8 cellular contexts compared by ENCODE assay signal in the genomic region with DNA sequence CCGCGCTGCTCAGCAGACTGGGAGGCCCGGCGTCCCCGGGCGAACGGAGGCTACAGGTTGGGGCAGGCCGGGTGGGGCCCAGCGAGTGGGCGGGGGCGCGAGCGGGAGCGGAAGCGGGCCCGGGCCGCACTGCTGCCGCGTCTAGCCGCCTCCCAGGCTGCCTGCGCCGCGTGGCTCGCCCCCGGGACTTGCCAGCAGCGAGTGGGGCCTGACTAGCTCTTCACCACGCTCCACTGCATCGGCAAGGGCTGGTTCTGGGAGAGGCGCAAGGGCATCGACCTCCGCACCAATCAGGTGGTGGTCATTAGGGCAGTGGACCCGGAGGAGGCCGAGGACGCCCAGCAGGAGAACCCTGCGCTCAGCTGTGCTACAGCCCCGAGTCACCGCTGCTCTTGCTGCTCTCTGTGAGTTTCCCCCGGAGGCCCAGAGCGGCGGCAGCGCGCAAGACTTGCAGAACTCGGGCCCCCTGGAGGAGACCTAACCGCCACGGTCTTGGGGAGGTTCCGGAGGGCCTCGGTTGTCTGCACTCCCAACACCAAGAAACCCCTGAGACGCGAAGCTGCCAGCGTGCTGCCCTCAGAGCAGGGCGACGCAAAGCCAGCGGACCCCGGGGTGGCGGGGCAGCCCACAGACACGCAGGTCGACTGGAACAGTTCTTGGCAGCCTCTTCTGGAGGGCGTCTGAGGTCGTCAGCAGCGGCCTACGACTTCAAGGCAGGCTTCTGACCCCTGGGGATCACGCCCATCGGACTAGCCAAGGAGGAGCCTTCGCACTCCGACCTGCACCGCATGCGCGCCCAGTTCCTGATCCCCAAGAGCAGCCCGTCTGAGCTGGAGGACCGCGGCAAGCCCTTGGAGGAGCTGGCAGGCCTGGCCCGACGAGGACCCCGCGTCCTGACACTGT. TPM values are rescaled to one million over a fixed set of nuclear protein-coding genes. Genes with fewer than 3 reads are reported as not detected.
A peak's percentile ranks its signal among the peaks of the same experiment; 100 is the strongest.
DNase-seq lines count a peak whose midpoint lies in the region; ATAC-seq, FAIRE-seq and TF ChIP-seq lines count a peak whose summit lies in the region.

No MANE protein-coding gene starts in this region.

- CTCF ChIA-PET in PC-9 (lab: Charles Lee), result no interaction called here

- ATAC-seq in GM18505 (IDR thresholded peaks at IDR 0.05; ENCODE audit: unreplicated experiment) (peak; percentile 71), GM18517 (IDR thresholded peaks at IDR 0.05; ENCODE audit: unreplicated experiment) (no peak)

- TF ChIP-seq POLR2A in GM18505 (IDR thresholded peaks at IDR 0.05; ENCODE audit: borderline replicate concordance, extremely low read depth, insufficient read depth, insufficient read length), result no peak
- no peak for TF ChIP-seq POLR2A in GM12892 (IDR thresholded peaks at IDR 0.05; ENCODE audit: low read depth, low read length)

- H3K4me2 ChIP-seq in skeletal muscle satellite cell (ENCODE audit: low read length) (peak overlapping the region; percentile 64), PC-9 (no peak overlapping the region)

- H3K79me2 ChIP-seq in PC-9 (ENCODE audit: low read depth), result no peaks in the 10 kb centered on the region

- no peak overlapping the region for H2AFZ ChIP-seq in PC-9

- intact Hi-C loops in PC-9 (cut with micrococcal nuclease; ENCODE audit: unreplicated experiment), result no loop called here

- TF ChIP-seq CTCF in PC-9 (conservative IDR thresholded peaks at IDR 0.05), result no peak

- no peaks in the 10 kb centered on the region for H3K27me3 ChIP-seq in skeletal muscle satellite cell (ENCODE audit: control insufficient read depth, insufficient read depth, low read length)
- H3K27me3 ChIP-seq in PC-9 (ENCODE audit: insufficient read depth, low read depth), result no peaks in the 10 kb centered on the region; the same call in 1 of the 2 replicates
- no peaks in the 10 kb centered on the region for H3K27me3 ChIP-seq in SJCRH30

- DNase-seq in activated T-cell treated with anti-CD3 and anti-CD28 coated beads, Interleukin-2, amount 50 U/mL, for 1 hour, result peak; percentile 62
- DNase-seq in foreskin melanocyte (peak; percentile 11), PC-9 (no peak), GM12892 (ENCODE audit: insufficient read length) (no peak), SJCRH30 (no peak)

- no peak for FAIRE-seq in GM12892 (lab: Jason Lieb, UNC)

- H3F3A ChIP-seq in PC-9 (ENCODE audit: insufficient read depth, low read depth), result no peaks in the 10 kb centered on the region

- no peak overlapping the region for H3K9ac ChIP-seq in skeletal muscle satellite cell (ENCODE audit: low read depth, low read length)

- peak overlapping the region; percentile 42 for H3K4me3 ChIP-seq in skeletal muscle satellite cell (ENCODE audit: low read length)
- H3K4me3 ChIP-seq in PC-9, result no peak overlapping the region
- H3K4me3 ChIP-seq in SJCRH30, result no peak overlapping the region

- H3K9me3 ChIP-seq in skeletal muscle satellite cell (replicated peaks; ENCODE audit: low read length) (peaks cover 14% of the 10 kb centered on the region), PC-9 (ENCODE audit: insufficient read depth, low read depth) (no peaks in the 10 kb centered on the region), SJCRH30 (replicated peaks) (no peaks in the 10 kb centered on the region)

- no peaks in the 10 kb centered on the region for H4K20me1 ChIP-seq in PC-9 (ENCODE audit: insufficient read depth)

- H3K27ac ChIP-seq in PC-9 (no peak overlapping the region), SJCRH30 (no peak overlapping the region)

- no peaks in the 10 kb centered on the region for H3K36me3 ChIP-seq in skeletal muscle satellite cell (ENCODE audit: insufficient read depth, low read length)
- no peaks in the 10 kb centered on the region for H3K36me3 ChIP-seq in PC-9 (ENCODE audit: low read depth)
- no peaks in the 10 kb centered on the region for H3K36me3 ChIP-seq in SJCRH30

- POLR2A ChIA-PET in PC-9 (lab: Charles Lee; ENCODE audit: unreplicated experiment), result no interaction called here

- H3K4me1 ChIP-seq in skeletal muscle satellite cell (ENCODE audit: control insufficient read depth, insufficient read depth, low read length), result peaks cover 34% of the 10 kb centered on the region
- H3K4me1 ChIP-seq in PC-9 (replicated peaks; ENCODE audit: insufficient read depth), result no peaks in the 10 kb centered on the region
- H3K4me1 ChIP-seq in SJCRH30, result no peaks in the 10 kb centered on the region

- H3K9me2 ChIP-seq in PC-9 (ENCODE audit: insufficient read depth), result no peaks in the 10 kb centered on the region

- BruUV-seq in PC-9 (replicated peaks; lab: Mats Ljungman, UMichigan), result no TSS peak

RNA-seq across cellular contexts. Expression of a gene that starts 27.2 kb away (rescaled TPM):
- total RNA-seq in skeletal muscle satellite cell (2012; rRNA removed), result 34.3 and 35.0 TPM in 2 replicates
- 77.2 and 78.1 TPM in 2 replicates for total RNA-seq in PC-9 (2021)
- polyA plus RNA-seq in GM12892 (2012; ENCODE audit: missing spikeins), result 37.5 TPM
- total RNA-seq in SJCRH30 (2014; rRNA removed; shearing (Covaris generic)), result 23.5 and 23.7 TPM in 2 replicates

RNA-seq across cellular contexts. Expression of a gene that starts 36.5 kb away (rescaled TPM):
- total RNA-seq in skeletal muscle satellite cell (2012; rRNA removed), result 54.6 and 68.2 TPM in 2 replicates
- total RNA-seq in PC-9 (2021), result 98.3 and 101 TPM in 2 replicates
- 40.2 TPM for polyA plus RNA-seq in GM12892 (2012; ENCODE audit: missing spikeins)
- total RNA-seq in SJCRH30 (2014; rRNA removed; shearing (Covaris generic)), result 29.4 and 33.1 TPM in 2 replicates

Comparison
In these comparisons a context has a peak if more than half of its experiments do, and no peak if none do; other contexts are left out.
1. DNase-seq: peak in activated T-cell treated with anti-CD3 and anti-CD28 coated beads, Interleukin-2, amount 50 U/mL, for 1 hour (single experiment) and foreskin melanocyte (single experiment); none in PC-9 (0 of 2), GM12892 (single experiment) and SJCRH30 (0 of 2).